In genomic region chr3:186598108-186598784, GRCh38 we compare ENCODE assay signal across 19 cellular contexts. TPM values are rescaled to one million over a fixed set of nuclear protein-coding genes. Genes with fewer than 3 reads are reported as not detected.
DNase-seq lines count a peak whose midpoint lies in the region; FAIRE-seq and TF ChIP-seq lines count a peak whose summit lies in the region.
"Had no signal": no experiment of that assay in that cellular context is flagged by ENCODE, and none has a peak within 500 bp of the region (broad histone marks: within the 10 kb centered on the region; RNA-seq: fewer than 3 reads in every experiment).

No MANE protein-coding gene starts in this region.

- TF ChIP-seq POLR2A in H1 (IDR thresholded peaks at IDR 0.05; ENCODE audit: control extremely low read depth in 1 of 2, low read depth in 2 of 2, low read length in 2 of 2) (no peak), ovary (IDR thresholded peaks at IDR 0.05) (no peak)

- H3K27me3 Mint-ChIP-seq in activated naive CD8-positive, alpha-beta T cell treated with anti-CD3 and anti-CD28 coated beads for 36 hours = peaks cover 4% of the 10 kb centered on the region

- TF ChIP-seq CTCF in H1 (IDR thresholded peaks at IDR 0.05; ENCODE audit: control extremely low read depth in 1 of 3, insufficient read depth in 1 of 3, low read depth in 1 of 3, low read length in 3 of 3) (no peak), ovary (IDR thresholded peaks at IDR 0.05) (no peak)

- H2BK15ac ChIP-seq in H1 (ENCODE audit: low read length) = 0 out of 2 replicates have a peak overlapping the region, but pooled peaks have one; percentile 2

- H3K4me3 Mint-ChIP-seq in activated naive CD8-positive, alpha-beta T cell treated with anti-CD3 and anti-CD28 coated beads for 36 hours = no peak overlapping the region
- H3K4me3 Mint-ChIP-seq: T-helper 1 cell treated with Interleukin-12 subunit alpha and Interleukin-12 subunit beta and Interleukin-4 antibody, amounts not matched to agents 30 μg/mL and 1 μg/mL, for 36 hours had no signal

- H3K79me1 ChIP-seq in H1 (ENCODE audit: low read depth, low read length) = no peaks in the 10 kb centered on the region

- no peak overlapping the region for H3K4me3 ChIP-seq in H1 (ENCODE audit: extremely low read depth in 1 of 4, insufficient read depth in 2 of 4, low read depth in 3 of 4, low read length in 4 of 4)
- H3K4me3 ChIP-seq in ovary = no peak overlapping the region
- H3K4me3 ChIP-seq: PC-9, spleen had no signal

- 89% methylated on average over 11 of the region's 11 CpGs; no CpG with 5 or more reads in 1 of the 2 experiments for WGBS in H1 (ENCODE audit: extremely low coverage in 1 of 2, insufficient coverage in 1 of 2, insufficient read length in 1 of 2, insufficient replicate concordance in 2 of 2, low coverage in 1 of 2, low lambda C conversion rate in 2 of 2, missing lambda C conversion rate in 1 of 2), 2 experiments
- 66 to 78% (median 76%) methylated on average over 11 of the region's 11 CpGs for WGBS in ovary, 3 donors

- H4K91ac ChIP-seq in H1 (replicated peaks; ENCODE audit: insufficient read length, low read length) = no peak overlapping the region

- no peak overlapping the region for H3K14ac ChIP-seq in H1 (ENCODE audit: insufficient read length)

- no peak overlapping the region for H3K27ac ChIP-seq in H1 (ENCODE audit: low read depth, low read length)
- H3K27ac ChIP-seq in ovary = no peak overlapping the region
- H3K27ac ChIP-seq: PC-9, spleen had no signal

- no peaks in the 10 kb centered on the region; a peak in 1 of 7 replicates for H3K27me3 ChIP-seq in H1 (replicated peaks in 1 of 4; ENCODE audit: control insufficient read depth in 3 of 4, extremely low read depth in 1 of 4, insufficient read depth in 3 of 4, low read length in 3 of 4)
- H3K27me3 ChIP-seq in ovary = no peaks in the 10 kb centered on the region
- H3K27me3 ChIP-seq: spleen had no signal

- H3K4me1 ChIP-seq in H1 (replicated peaks in 1 of 4; ENCODE audit: control insufficient read depth in 3 of 4, insufficient read depth in 4 of 4, low read length in 3 of 4) = no peaks in the 10 kb centered on the region
- H3K4me1 ChIP-seq in ovary (ENCODE audit: insufficient read depth) = no peaks in the 10 kb centered on the region
- H3K4me1 ChIP-seq: spleen had no signal

- no peak overlapping the region for H2AK5ac ChIP-seq in H1 (ENCODE audit: low read depth, low read length)

- H3K9me3 ChIP-seq in H1 (ENCODE audit: insufficient read depth in 2 of 2, low read depth in 1 of 2, low read length in 1 of 2) (no peaks in the 10 kb centered on the region), ovary (no peaks in the 10 kb centered on the region)
- H3K9me3 ChIP-seq: spleen had no signal

- no peaks in the 10 kb centered on the region for H3K4me1 Mint-ChIP-seq in activated naive CD8-positive, alpha-beta T cell treated with anti-CD3 and anti-CD28 coated beads for 36 hours

- CTCF ChIA-PET in H1 (lab: Charles Lee; ENCODE audit: partially characterized antibody) = interaction anchor here (0.9 to 23.7 kb wide), 3 partner anchors 8 to 224 kb away, joined by 3 to 333 read pairs (median 4); partner anchors contain the start of gene AHSG

- no peak overlapping the region for H4K8ac ChIP-seq in H1 (ENCODE audit: extremely low read depth, insufficient read depth, low read length)

- no peak overlapping the region for H3K4me2 ChIP-seq in H1 (ENCODE audit: insufficient read depth in 1 of 2, low read depth in 2 of 2, low read length in 2 of 2)

- H3K27ac Mint-ChIP-seq in activated naive CD8-positive, alpha-beta T cell treated with anti-CD3 and anti-CD28 coated beads for 36 hours = no peak overlapping the region
- H3K27ac Mint-ChIP-seq: T-helper 1 cell treated with Interleukin-12 subunit alpha and Interleukin-12 subunit beta and Interleukin-4 antibody, amounts not matched to agents 30 μg/mL and 1 μg/mL, for 36 hours had no signal

- H3K79me2 ChIP-seq in H1 (ENCODE audit: control insufficient read depth in 1 of 2, insufficient read depth in 2 of 2, low read length in 2 of 2) = no peaks in the 10 kb centered on the region

- H3K56ac ChIP-seq in H1 (replicated peaks; ENCODE audit: insufficient read length, low read depth, low read length) = no peak overlapping the region

- H3K36me3 Mint-ChIP-seq in activated naive CD8-positive, alpha-beta T cell treated with anti-CD3 and anti-CD28 coated beads for 36 hours = no peaks in the 10 kb centered on the region

- H2BK20ac ChIP-seq in H1 (ENCODE audit: low read length) = no peak overlapping the region

- H3K36me3 ChIP-seq in H1 (ENCODE audit: control insufficient read depth in 2 of 4, insufficient read depth in 4 of 4, low read length in 3 of 4) (no peaks in the 10 kb centered on the region), ovary (no peaks in the 10 kb centered on the region)
- H3K36me3 ChIP-seq: spleen had no signal

- intact Hi-C loops in ovary (cut with DNase I) = no loop called here

- TF ChIP-seq RAD21 in Ishikawa (IDR thresholded peaks at IDR 0.05; ENCODE audit: low read depth) (no peak), H1 (IDR thresholded peaks at IDR 0.05 in 1 of 2, conservative IDR thresholded peaks at IDR 0.05 in 1 of 2; ENCODE audit: low read depth in 2 of 2, low read length in 2 of 2) (no peak)

- no peak overlapping the region for H2BK12ac ChIP-seq in H1 (ENCODE audit: low read depth, low read length)

- no peak overlapping the region for H2BK120ac ChIP-seq in H1 (replicated peaks; ENCODE audit: low read depth, low read length)

- H2AFZ ChIP-seq in H1 (ENCODE audit: low read length) = no peak overlapping the region

- H3K23me2 ChIP-seq in H1 (ENCODE audit: low read depth, low read length) = no peaks in the 10 kb centered on the region

- DNase-seq in A172 (ENCODE audit: low spot score) = peak; percentile 35
- DNase-seq in H1 (ENCODE audit: low read depth in 1 of 2, low spot score in 2 of 2) = no peak
- peak; percentile 89 for DNase-seq in kidney glomerular epithelial cell (lab: John Stamatoyannopoulos, UW)
- DNase-seq in CD1c-positive myeloid dendritic cell (ENCODE audit: extremely low spot score) = no peak
- no peak for DNase-seq in GOT3 (lab: John Stamatoyannopoulos, UW)
- DNase-seq in ovary = no peak
- no peak for DNase-seq in activated naive CD8-positive, alpha-beta T cell treated with anti-CD3 and anti-CD28 coated beads for 36 hours
- DNase-seq: activated CD4-positive, alpha-beta T cell treated with anti-CD3 and anti-CD28 coated beads for 48 hours; anterior cingulate cortex; effector CD8-positive, alpha-beta T cell; NCI-H1417 treated with DMSO at 0.1 percent for 48 hours; NCI-H446 treated with DMSO at 0.1 percent for 48 hours; PC-9; spleen had no signal

- H4K20me1 ChIP-seq in H1 (replicated peaks in 1 of 2; ENCODE audit: control insufficient read depth in 1 of 2, insufficient read depth in 2 of 2, low read length in 2 of 2) = no peaks in the 10 kb centered on the region

- H3K23ac ChIP-seq in H1 (ENCODE audit: insufficient read length) = no peak overlapping the region

- H3K4ac ChIP-seq in H1 (replicated peaks; ENCODE audit: insufficient read length, low read depth, low read length) = no peak overlapping the region

- H3K9ac ChIP-seq in H1 (replicated peaks in 1 of 4; ENCODE audit: extremely low read depth in 1 of 4, low read depth in 3 of 4, low read length in 3 of 4) = no peak overlapping the region

- H3K9me3 Mint-ChIP-seq in activated naive CD8-positive, alpha-beta T cell treated with anti-CD3 and anti-CD28 coated beads for 36 hours = no peaks in the 10 kb centered on the region
- H3K9me3 Mint-ChIP-seq: T-helper 1 cell treated with Interleukin-12 subunit alpha and Interleukin-12 subunit beta and Interleukin-4 antibody, amounts not matched to agents 30 μg/mL and 1 μg/mL, for 36 hours had no signal

- FAIRE-seq in H1 (lab: Jason Lieb, UNC) = no peak
- FAIRE-seq: A204.1, D721Med had no signal

- peak overlapping the region; percentile 20; the same call in 1 of the 2 replicates for H2BK5ac ChIP-seq in H1 (ENCODE audit: low read depth, low read length)

- TF ChIP-seq EP300 in Ishikawa (IDR thresholded peaks at IDR 0.05; ENCODE audit: borderline replicate concordance) (no peak; the same call in 1 of the 2 replicates), H1 (IDR thresholded peaks at IDR 0.05; ENCODE audit: borderline replicate concordance in 1 of 2, low read depth in 2 of 2, low read length in 2 of 2) (no peak), ovary (IDR thresholded peaks at IDR 0.05) (no peak)

- no peak overlapping the region for H3K18ac ChIP-seq in H1 (ENCODE audit: extremely low read depth, low read length)

- H4K5ac ChIP-seq in H1 (ENCODE audit: insufficient read length, low read depth, low read length) = no peak overlapping the region

- POLR2A ChIA-PET in H1 (lab: Charles Lee; ENCODE audit: partially characterized antibody) = interaction anchor here (0.7 to 10.2 kb wide), 4 partner anchors 16 to 186 kb away, joined by 3 to 85 read pairs (median 4); partner anchors contain the start of gene EIF4A2

RNA-seq across cellular contexts. Expression of gene AHSG, which starts 14.6 kb away (rescaled TPM):
- total RNA-seq in A172 (2014; rRNA removed; shearing (Covaris generic)) = not detected in 2 replicates
- 0.78 and 1.1 TPM in 2 replicates for total RNA-seq in H1 (2021; fragmentation: NEBNext Ultra II Directional; extraction: Animal tissue kit (Norgen Biotek cat#: 25700))
- polyA plus RNA-seq in H1 (2011; rRNA removed) (0.68 and 0.86 TPM in 2 replicates), ovary (not detected)
- polyA plus RNA-seq in H1 (2011; cell fraction: cytosol; rRNA removed) = 2.4 TPM
- 0.47 TPM for polyA plus RNA-seq in H1 (2011; cell fraction: nucleus; rRNA removed)
- polyA plus RNA-seq in H1 (2012, experiment 1 of 2) = 0.46 to 1.1 TPM (median 0.57 TPM) in 4 replicates
- polyA plus RNA-seq in H1 (2012, experiment 2 of 2) = 0.46 TPM
- 0.69 TPM for polyA plus RNA-seq in H1 (2013, experiment 1 of 2)
- 0.61 TPM for polyA plus RNA-seq in H1 (2013, experiment 2 of 2)
- polyA minus RNA-seq in H1 (2011; rRNA and poly(A)+ RNA removed) = 0.46 TPM in 1 of 2 replicates, not detected in the other
- polyA minus RNA-seq in H1 (2011; cell fraction: cytosol; rRNA and poly(A)+ RNA removed) = 0.66 TPM
- polyA minus RNA-seq in H1 (2011; cell fraction: nucleus; rRNA and poly(A)+ RNA removed) = 0.50 TPM
- 1 to 10 TPM in 1 of 7 donors, under 1 TPM in 1, not detected in 5; 0.25 to 1.7 TPM for total RNA-seq in ovary
- total RNA-seq in activated naive CD8-positive, alpha-beta T cell treated with anti-CD3 and anti-CD28 coated beads for 36 hours = not detected
- total RNA-seq: lung microvascular endothelial cell, PC-9 had no signal
- polyA plus RNA-seq: spleen had no signal

RNA-seq across cellular contexts. Expression of gene DNAJB11, which starts 27.7 kb away (rescaled TPM):
- total RNA-seq in A172 (2014; rRNA removed; shearing (Covaris generic)) = 175 and 202 TPM in 2 replicates
- total RNA-seq in H1 (2021; fragmentation: NEBNext Ultra II Directional; extraction: Animal tissue kit (Norgen Biotek cat#: 25700)) = 63.9 and 67.7 TPM in 2 replicates
- 14.3 and 14.6 TPM in 2 replicates for polyA plus RNA-seq in H1 (2011; rRNA removed)
- polyA plus RNA-seq in H1 (2011; cell fraction: cytosol; rRNA removed) = 31.5 TPM
- polyA plus RNA-seq in H1 (2011; cell fraction: nucleus; rRNA removed) = 10.7 TPM
- polyA plus RNA-seq in H1 (2012, experiment 1 of 2) = 49.6 to 72.3 TPM (median 56.3 TPM) in 4 replicates
- 20.4 TPM for polyA plus RNA-seq in H1 (2012, experiment 2 of 2)
- 96.2 TPM for polyA plus RNA-seq in H1 (2013, experiment 1 of 2)
- polyA plus RNA-seq in H1 (2013, experiment 2 of 2) = 134 TPM
- polyA minus RNA-seq in H1 (2011; rRNA and poly(A)+ RNA removed) = 8.2 and 8.8 TPM in 2 replicates
- polyA minus RNA-seq in H1 (2011; cell fraction: cytosol; rRNA and poly(A)+ RNA removed) = 20.0 TPM
- polyA minus RNA-seq in H1 (2011; cell fraction: nucleus; rRNA and poly(A)+ RNA removed) = 19.1 TPM
- total RNA-seq in ovary = 10 to 100 TPM; 17.7 to 33.4 (median 22.3) TPM
- polyA plus RNA-seq in ovary = 10 to 100 TPM; 23.8 to 38.2 TPM
- total RNA-seq in activated naive CD8-positive, alpha-beta T cell treated with anti-CD3 and anti-CD28 coated beads for 36 hours = 10 to 100 TPM; 51.7 to 53.9 TPM

RNA-seq across cellular contexts. Expression of gene TBCCD1, which starts 31.1 kb away (rescaled TPM):
- total RNA-seq in A172 (2014; rRNA removed; shearing (Covaris generic)) = 10.2 and 19.6 TPM in 2 replicates
- 13.4 and 13.9 TPM in 2 replicates for total RNA-seq in H1 (2021; fragmentation: NEBNext Ultra II Directional; extraction: Animal tissue kit (Norgen Biotek cat#: 25700))
- polyA plus RNA-seq in H1 (2011; rRNA removed) (8.4 and 11.3 TPM in 2 replicates), ovary (10 to 100 TPM in 1 of 2 donors, 1 to 10 TPM in 1; 6.9 to 11.1 TPM)
- polyA plus RNA-seq in H1 (2011; cell fraction: cytosol; rRNA removed) = 9.3 TPM
- 6.9 TPM for polyA plus RNA-seq in H1 (2011; cell fraction: nucleus; rRNA removed)
- polyA plus RNA-seq in H1 (2012, experiment 1 of 2) = 7.8 to 11.2 TPM (median 8.2 TPM) in 4 replicates
- polyA plus RNA-seq in H1 (2012, experiment 2 of 2) = 2.6 TPM
- polyA plus RNA-seq in H1 (2013, experiment 1 of 2) = 6.9 TPM
- 7.8 TPM for polyA plus RNA-seq in H1 (2013, experiment 2 of 2)
- polyA minus RNA-seq in H1 (2011; rRNA and poly(A)+ RNA removed) = 20.2 and 20.6 TPM in 2 replicates
- 6.9 TPM for polyA minus RNA-seq in H1 (2011; cell fraction: cytosol; rRNA and poly(A)+ RNA removed)
- polyA minus RNA-seq in H1 (2011; cell fraction: nucleus; rRNA and poly(A)+ RNA removed) = 10.5 TPM
- total RNA-seq in ovary = 10 to 100 TPM in 5 of 7 donors, 1 to 10 TPM in 2; 8.8 to 12.4 (median 10.6) TPM
- 10 to 100 TPM; 12.7 to 15.4 TPM for total RNA-seq in activated naive CD8-positive, alpha-beta T cell treated with anti-CD3 and anti-CD28 coated beads for 36 hours

RNA-seq across cellular contexts. Expression of gene FETUB, which starts 42.0 kb away (rescaled TPM):
- total RNA-seq in A172 (2014; rRNA removed; shearing (Covaris generic)) = 0.45 TPM in 1 of 2 replicates, not detected in the other
- total RNA-seq in H1 (2021; fragmentation: NEBNext Ultra II Directional; extraction: Animal tissue kit (Norgen Biotek cat#: 25700)) = not detected in 2 replicates
- 0.15 TPM in 1 of 2 replicates, not detected in the other for polyA plus RNA-seq in H1 (2011; rRNA removed)
- 0.09 TPM for polyA plus RNA-seq in H1 (2011; cell fraction: cytosol; rRNA removed)
- 0.19 TPM for polyA plus RNA-seq in H1 (2011; cell fraction: nucleus; rRNA removed)
- 0.10 to 0.25 TPM (median 0.19 TPM) in 4 replicates for polyA plus RNA-seq in H1 (2012, experiment 1 of 2)
- not detected for polyA plus RNA-seq in H1 (2012, experiment 2 of 2)
- not detected for polyA plus RNA-seq in H1 (2013, experiment 1 of 2)
- 0.07 TPM for polyA plus RNA-seq in H1 (2013, experiment 2 of 2)
- polyA minus RNA-seq in H1 (2011; rRNA and poly(A)+ RNA removed) = not detected in 2 replicates
- not detected for polyA minus RNA-seq in H1 (2011; cell fraction: cytosol; rRNA and poly(A)+ RNA removed)
- polyA minus RNA-seq in H1 (2011; cell fraction: nucleus; rRNA and poly(A)+ RNA removed) = not detected
- total RNA-seq in ovary = not detected
- polyA plus RNA-seq in ovary = not detected
- total RNA-seq in activated naive CD8-positive, alpha-beta T cell treated with anti-CD3 and anti-CD28 coated beads for 36 hours = not detected
- total RNA-seq: lung microvascular endothelial cell, PC-9, spleen had no signal
- polyA plus RNA-seq: spleen had no signal

RNA-seq across cellular contexts. Expression of gene CRYGS, which starts 54.1 kb away (rescaled TPM):
- 0.24 and 0.31 TPM in 2 replicates for total RNA-seq in A172 (2014; rRNA removed; shearing (Covaris generic))
- 0.90 and 1.8 TPM in 2 replicates for total RNA-seq in H1 (2021; fragmentation: NEBNext Ultra II Directional; extraction: Animal tissue kit (Norgen Biotek cat#: 25700))
- polyA plus RNA-seq in H1 (2011; rRNA removed) = 1.3 and 1.5 TPM in 2 replicates
- 1.6 TPM for polyA plus RNA-seq in H1 (2011; cell fraction: cytosol; rRNA removed)
- 4.5 TPM for polyA plus RNA-seq in H1 (2011; cell fraction: nucleus; rRNA removed)
- polyA plus RNA-seq in H1 (2012, experiment 1 of 2) = 1.3 to 2.0 TPM (median 1.7 TPM) in 4 replicates
- polyA plus RNA-seq in H1 (2012, experiment 2 of 2) = not detected
- 0.93 TPM for polyA plus RNA-seq in H1 (2013, experiment 1 of 2)
- polyA plus RNA-seq in H1 (2013, experiment 2 of 2) = 0.74 TPM
- 0.44 and 1.0 TPM in 2 replicates for polyA minus RNA-seq in H1 (2011; rRNA and poly(A)+ RNA removed)
- polyA minus RNA-seq in H1 (2011; cell fraction: cytosol; rRNA and poly(A)+ RNA removed) = not detected
- 5.2 TPM for polyA minus RNA-seq in H1 (2011; cell fraction: nucleus; rRNA and poly(A)+ RNA removed)
- total RNA-seq in ovary = 1 to 10 TPM; 1.2 to 3.3 (median 2.2) TPM
- 1 to 10 TPM; 1.6 to 2.4 TPM for polyA plus RNA-seq in ovary
- total RNA-seq in activated naive CD8-positive, alpha-beta T cell treated with anti-CD3 and anti-CD28 coated beads for 36 hours = 1 to 10 TPM; 1.7 TPM

Comparison
In these comparisons a context has a peak if more than half of its experiments do, and no peak if none do; other contexts are left out.
1. DNase-seq: peak in A172 (single experiment) and kidney glomerular epithelial cell (single experiment); none in H1 (0 of 2), CD1c-positive myeloid dendritic cell (single experiment), GOT3 (single experiment), ovary (0 of 5) and activated naive CD8-positive, alpha-beta T cell treated with anti-CD3 and anti-CD28 coated beads for 36 hours (single experiment).